Comparison of ENCODE assay signal across 1 cellular context in genomic region chrX:72176289-72176688, GRCh38. TPM values are rescaled to one million over a fixed set of nuclear protein-coding genes. Genes with fewer than 3 reads are reported as not detected.
"Had no signal": no experiment of that assay in that cellular context is flagged by ENCODE, and none has a peak within 500 bp of the region (broad histone marks: within the 10 kb centered on the region; RNA-seq: fewer than 3 reads in every experiment).

No MANE protein-coding gene starts in this region.

RNA-seq across cellular contexts. Expression of gene RTL5, which starts 44.6 kb away (rescaled TPM):
- total RNA-seq: bronchial epithelial cell had no signal
